1 cellular context compared by ENCODE assay signal in genomic region chr2:46644690-46645385, GRCh38.
TF ChIP-seq lines count a peak whose summit lies in the region.

No MANE protein-coding gene starts in this region.

TF ChIP-seq in A549, 52 proteins besides CTCF, POLR2A, EP300 and RAD21:
- TF ChIP-seq, protein P1, sequence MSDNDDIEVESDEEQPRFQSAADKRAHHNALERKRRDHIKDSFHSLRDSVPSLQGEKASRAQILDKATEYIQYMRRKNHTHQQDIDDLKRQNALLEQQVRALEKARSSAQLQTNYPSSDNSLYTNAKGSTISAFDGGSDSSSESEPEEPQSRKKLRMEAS (IDR thresholded peaks at IDR 0.05), result no peak; the same call in 1 of the 2 replicates
- TF ChIP-seq KDM1A (IDR thresholded peaks at IDR 0.05; ENCODE audit: low read depth) (no peak), EHMT2 (IDR thresholded peaks at IDR 0.05; ENCODE audit: low read depth) (no peak), MAFK (IDR thresholded peaks at IDR 0.05; ENCODE audit: partially characterized antibody) (no peak), RNF2 (IDR thresholded peaks at IDR 0.05; ENCODE audit: borderline replicate concordance, low read depth) (no peak), RARB (CRISPR knock-in tag; IDR thresholded peaks at IDR 0.05) (peak; percentile 82), JUNB (IDR thresholded peaks at IDR 0.05) (peak; percentile 97), GATA3 (IDR thresholded peaks at IDR 0.05; ENCODE audit: borderline replicate concordance) (peak; percentile 93), MAZ (IDR thresholded peaks at IDR 0.05; ENCODE audit: borderline replicate concordance, low read depth, low read length) (no peak), MYC (IDR thresholded peaks at IDR 0.05; ENCODE audit: borderline replicate concordance, low read length) (no peak), REST (IDR thresholded peaks at IDR 0.05) (no peak), TP53 (CRISPR knock-in tag; IDR thresholded peaks at IDR 0.05) (no peak), SREBF2 (IDR thresholded peaks at IDR 0.05) (no peak), POLR2AphosphoS2 (conservative IDR thresholded peaks at IDR 0.05; ENCODE audit: low read length) (no peak), HEYL (CRISPR knock-in tag; IDR thresholded peaks at IDR 0.05) (no peak), CHD2 (IDR thresholded peaks at IDR 0.05; ENCODE audit: low read length, partially characterized antibody) (no peak), FOSL2 (IDR thresholded peaks at IDR 0.05) (0 out of 2 replicates have a peak, but pooled peaks have one; percentile 66), FOSL2 (CRISPR knock-in tag; IDR thresholded peaks at IDR 0.05) (peak; percentile 92), HDAC2 (IDR thresholded peaks at IDR 0.05) (no peak), CHD4 (IDR thresholded peaks at IDR 0.05; ENCODE audit: borderline replicate concordance) (no peak), FOXS1 (CRISPR knock-in tag; IDR thresholded peaks at IDR 0.05) (no peak), KDM5A (IDR thresholded peaks at IDR 0.05) (no peak), CEBPB (IDR thresholded peaks at IDR 0.05) (peak; percentile 92 to 93), NFE2L2 (conservative IDR thresholded peaks at IDR 0.05; ENCODE audit: low read length) (no peak), ZNF302 (CRISPR knock-in tag; IDR thresholded peaks at IDR 0.05) (no peak), EHF (CRISPR knock-in tag; IDR thresholded peaks at IDR 0.05) (no peak), BHLHE40 (IDR thresholded peaks at IDR 0.05; ENCODE audit: low read depth, low read length) (no peak), CBX2 (IDR thresholded peaks at IDR 0.05; ENCODE audit: borderline replicate concordance, low read depth) (no peak), RCOR1 (IDR thresholded peaks at IDR 0.05; ENCODE audit: low read depth, low read length) (no peak), ZFP36 (IDR thresholded peaks at IDR 0.05; ENCODE audit: borderline replicate concordance, partially characterized antibody) (peak; percentile 43), HOXA7 (CRISPR knock-in tag; IDR thresholded peaks at IDR 0.05) (0 out of 2 replicates have a peak, but pooled peaks have one; percentile 9), HOXB5 (CRISPR knock-in tag; IDR thresholded peaks at IDR 0.05) (no peak), HOXB13 (CRISPR knock-in tag; IDR thresholded peaks at IDR 0.05; ENCODE audit: low read depth) (peak; percentile 78; the same call in 1 of the 2 replicates), NPAS2 (CRISPR knock-in tag; IDR thresholded peaks at IDR 0.05; ENCODE audit: borderline replicate concordance) (no peak), CBX8 (IDR thresholded peaks at IDR 0.05) (no peak), TFCP2L1 (CRISPR knock-in tag; IDR thresholded peaks at IDR 0.05) (0 out of 2 replicates have a peak, but pooled peaks have one; percentile 35), ZSCAN20 (CRISPR knock-in tag; IDR thresholded peaks at IDR 0.05) (no peak; the same call in 1 of the 2 replicates), SMC3 (IDR thresholded peaks at IDR 0.05) (no peak; the same call in 2 of the 3 replicates), ESRRA (IDR thresholded peaks at IDR 0.05; ENCODE audit: borderline replicate concordance, low read length) (no peak), NR3C1 (IDR thresholded peaks at IDR 0.05) (no peak), FOSB (CRISPR knock-in tag; IDR thresholded peaks at IDR 0.05) (no peak), ELK1 (IDR thresholded peaks at IDR 0.05; ENCODE audit: low read depth, low read length) (no peak), HMGXB4 (CRISPR knock-in tag; IDR thresholded peaks at IDR 0.05; ENCODE audit: borderline replicate concordance) (no peak; the same call in 1 of the 2 replicates), RFX5 (IDR thresholded peaks at IDR 0.05) (no peak), ZC3H11A (IDR thresholded peaks at IDR 0.05) (no peak), USF2 (IDR thresholded peaks at IDR 0.05) (no peak), JUN (IDR thresholded peaks at IDR 0.05) (peak; percentile 46 to 96; a peak in 3 of 5 replicates), PHF8 (IDR thresholded peaks at IDR 0.05; ENCODE audit: borderline replicate concordance, low read depth) (no peak)
- TF ChIP-seq, protein P2, sequence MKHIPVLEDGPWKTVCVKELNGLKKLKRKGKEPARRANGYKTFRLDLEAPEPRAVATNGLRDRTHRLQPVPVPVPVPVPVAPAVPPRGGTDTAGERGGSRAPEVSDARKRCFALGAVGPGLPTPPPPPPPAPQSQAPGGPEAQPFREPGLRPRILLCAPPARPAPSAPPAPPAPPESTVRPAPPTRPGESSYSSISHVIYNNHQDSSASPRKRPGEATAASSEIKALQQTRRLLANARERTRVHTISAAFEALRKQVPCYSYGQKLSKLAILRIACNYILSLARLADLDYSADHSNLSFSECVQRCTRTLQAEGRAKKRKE (CRISPR knock-in tag; IDR thresholded peaks at IDR 0.05; ENCODE audit: low read depth), result no peak; the same call in 1 of the 2 replicates
- TF ChIP-seq, protein P3, sequence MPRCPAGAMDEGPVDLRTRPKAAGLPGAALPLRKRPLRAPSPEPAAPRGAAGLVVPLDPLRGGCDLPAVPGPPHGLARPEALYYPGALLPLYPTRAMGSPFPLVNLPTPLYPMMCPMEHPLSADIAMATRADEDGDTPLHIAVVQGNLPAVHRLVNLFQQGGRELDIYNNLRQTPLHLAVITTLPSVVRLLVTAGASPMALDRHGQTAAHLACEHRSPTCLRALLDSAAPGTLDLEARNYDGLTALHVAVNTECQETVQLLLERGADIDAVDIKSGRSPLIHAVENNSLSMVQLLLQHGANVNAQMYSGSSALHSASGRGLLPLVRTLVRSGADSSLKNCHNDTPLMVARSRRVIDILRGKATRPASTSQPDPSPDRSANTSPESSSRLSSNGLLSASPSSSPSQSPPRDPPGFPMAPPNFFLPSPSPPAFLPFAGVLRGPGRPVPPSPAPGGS (IDR thresholded peaks at IDR 0.05), result peak; percentile 97
- TF ChIP-seq, protein P4, sequence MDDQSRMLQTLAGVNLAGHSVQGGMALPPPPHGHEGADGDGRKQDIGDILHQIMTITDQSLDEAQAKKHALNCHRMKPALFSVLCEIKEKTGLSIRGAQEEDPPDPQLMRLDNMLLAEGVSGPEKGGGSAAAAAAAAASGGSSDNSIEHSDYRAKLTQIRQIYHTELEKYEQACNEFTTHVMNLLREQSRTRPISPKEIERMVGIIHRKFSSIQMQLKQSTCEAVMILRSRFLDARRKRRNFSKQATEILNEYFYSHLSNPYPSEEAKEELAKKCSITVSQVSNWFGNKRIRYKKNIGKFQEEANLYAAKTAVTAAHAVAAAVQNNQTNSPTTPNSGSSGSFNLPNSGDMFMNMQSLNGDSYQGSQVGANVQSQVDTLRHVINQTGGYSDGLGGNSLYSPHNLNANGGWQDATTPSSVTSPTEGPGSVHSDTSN (IDR thresholded peaks at IDR 0.05), result peak; percentile 41; the same call in 1 of the 2 replicates
- TF ChIP-seq, protein P5, sequence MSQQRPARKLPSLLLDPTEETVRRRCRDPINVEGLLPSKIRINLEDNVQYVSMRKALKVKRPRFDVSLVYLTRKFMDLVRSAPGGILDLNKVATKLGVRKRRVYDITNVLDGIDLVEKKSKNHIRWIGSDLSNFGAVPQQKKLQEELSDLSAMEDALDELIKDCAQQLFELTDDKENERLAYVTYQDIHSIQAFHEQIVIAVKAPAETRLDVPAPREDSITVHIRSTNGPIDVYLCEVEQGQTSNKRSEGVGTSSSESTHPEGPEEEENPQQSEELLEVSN (IDR thresholded peaks at IDR 0.05; ENCODE audit: borderline replicate concordance, low read depth), result no peak
- TF ChIP-seq, protein P6, sequence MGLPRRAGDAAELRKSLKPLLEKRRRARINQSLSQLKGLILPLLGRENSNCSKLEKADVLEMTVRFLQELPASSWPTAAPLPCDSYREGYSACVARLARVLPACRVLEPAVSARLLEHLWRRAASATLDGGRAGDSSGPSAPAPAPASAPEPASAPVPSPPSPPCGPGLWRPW (IDR thresholded peaks at IDR 0.05), result peak; percentile 85
TF ChIP-seq in A549: peak in this region for 13.
